28 cellular contexts compared by ENCODE assay signal in genomic region chr10:86569335-86569734, GRCh38.
"Had no signal": no experiment of that assay in that cellular context is flagged by ENCODE, and none has a peak within 500 bp of the region (broad histone marks: within the 10 kb centered on the region; RNA-seq: fewer than 3 reads in every experiment).

No MANE protein-coding gene starts in this region.

- H3K4me1 ChIP-seq: neural progenitor cell, parathyroid adenoma, prostate gland, right atrium auricular region, right lobe of liver, sigmoid colon, stomach, thyroid gland, tibial nerve, vagina had no signal

- DNase-seq: natural killer cell; occipital lobe; ovary; retina; right lobe of liver; sigmoid colon; small intestine; stimulated activated CD4-positive, alpha-beta T cell treated with anti-CD3 and anti-CD28 coated beads, Interleukin-15, amount 100 ng/mL, for 24 hours; stimulated activated CD4-positive, alpha-beta T cell treated with anti-CD3 and anti-CD28 coated beads, Interleukin-2, amount 100 ng/mL, for 24 hours; stimulated activated CD4-positive, alpha-beta T cell treated with anti-CD3 and anti-CD28 coated beads, Interleukin-2, amount 100 ng/mL, for 48 hours; stimulated activated CD4-positive, alpha-beta T cell treated with anti-CD3 and anti-CD28 coated beads, Interleukin-4, amount 100 ng/mL, for 24 hours; stimulated activated naive B cell treated with anti-CD40 and anti-IgM and Interleukin-4, amounts not matched to agents 10 μg/mL and 1 μg/mL and 100 μg/mL, for 72 hours; stimulated activated naive CD4-positive, alpha-beta T cell treated with Interleukin-2 at 50 U/mL for 16 hours; stomach; thyroid gland; trophoblast cell; upper lobe of left lung had no signal

- H3K4me3 Mint-ChIP-seq: natural killer cell; nephron; neural progenitor cell; stimulated activated effector memory CD8-positive, alpha-beta T cell treated with anti-CD3 and anti-CD28 coated beads, Interleukin-12 subunit alpha, Interleukin-12 subunit beta, amount 100 ng/mL, for 72 hours; stimulated activated naive B cell treated with anti-CD40 and anti-IgM and Interleukin-4, amounts not matched to agents 10 μg/mL and 1 μg/mL and 100 μg/mL, for 72 hours; stimulated activated naive CD8-positive, alpha-beta T cell treated with anti-CD3 and anti-CD28 coated beads, Interleukin-15, Interleukin-2, amounts not matched to agents 100 ng/mL and 50 ng/mL, for 24 hours had no signal

- H3K36me3 Mint-ChIP-seq: natural killer cell; neural progenitor cell; stimulated activated effector memory CD8-positive, alpha-beta T cell treated with anti-CD3 and anti-CD28 coated beads, Interleukin-12 subunit alpha, Interleukin-12 subunit beta, amount 100 ng/mL, for 72 hours; stimulated activated naive B cell treated with anti-CD40 and anti-IgM and Interleukin-4, amounts not matched to agents 10 μg/mL and 1 μg/mL and 100 μg/mL, for 72 hours had no signal

- ATAC-seq: natural killer cell; right lobe of liver; stimulated activated effector memory CD8-positive, alpha-beta T cell treated with anti-CD3 and anti-CD28 coated beads, Interleukin-12 subunit alpha, Interleukin-12 subunit beta, amount 100 ng/mL, for 72 hours; stimulated activated naive B cell treated with anti-CD40 and anti-IgM and Interleukin-4, amounts not matched to agents 10 μg/mL and 1 μg/mL and 100 μg/mL, for 72 hours had no signal

- FAIRE-seq: small intestine, urothelium cell line had no signal

- H3K4me1 Mint-ChIP-seq: natural killer cell; nephron; neural progenitor cell; stimulated activated naive B cell treated with anti-CD40 and anti-IgM and Interleukin-4, amounts not matched to agents 10 μg/mL and 1 μg/mL and 100 μg/mL, for 72 hours had no signal

- H3K27ac Mint-ChIP-seq: natural killer cell; nephron; neural progenitor cell; stimulated activated effector memory CD8-positive, alpha-beta T cell treated with anti-CD3 and anti-CD28 coated beads, Interleukin-12 subunit alpha, Interleukin-12 subunit beta, amount 100 ng/mL, for 72 hours; stimulated activated naive B cell treated with anti-CD40 and anti-IgM and Interleukin-4, amounts not matched to agents 10 μg/mL and 1 μg/mL and 100 μg/mL, for 72 hours; stimulated activated naive CD8-positive, alpha-beta T cell treated with anti-CD3 and anti-CD28 coated beads, Interleukin-15, Interleukin-2, amounts not matched to agents 100 ng/mL and 50 ng/mL, for 24 hours had no signal

- H3K4me2 ChIP-seq: neural progenitor cell had no signal

- H3K27ac ChIP-seq: neural progenitor cell, ovary, parathyroid adenoma, prostate gland, right atrium auricular region, right lobe of liver, sigmoid colon, stomach, thoracic aorta, thyroid gland, tibial nerve, upper lobe of left lung, vagina had no signal

- H3K79me2 ChIP-seq: parathyroid adenoma had no signal

- H3K4me3 ChIP-seq: neural progenitor cell, ovary, prostate gland, right atrium auricular region, right lobe of liver, sigmoid colon, stomach, thoracic aorta, thyroid gland, tibial nerve, upper lobe of left lung, vagina had no signal

- H3K36me3 ChIP-seq: neural progenitor cell, ovary, prostate gland, right atrium auricular region, right lobe of liver, sigmoid colon, stomach, thoracic aorta, thyroid gland, tibial nerve, upper lobe of left lung, vagina had no signal

- H3K9ac ChIP-seq: neural progenitor cell, parathyroid adenoma had no signal

- H3K27me3 ChIP-seq: neural progenitor cell, ovary, right atrium auricular region, right lobe of liver, sigmoid colon, stomach, thyroid gland, tibial nerve, upper lobe of left lung, vagina had no signal

- H3K9me3 ChIP-seq: ovary, prostate gland, right atrium auricular region, right lobe of liver, thyroid gland had no signal

- H3K27me3 Mint-ChIP-seq: stimulated activated naive CD8-positive, alpha-beta T cell treated with anti-CD3 and anti-CD28 coated beads, Interleukin-15, Interleukin-2, amounts not matched to agents 100 ng/mL and 50 ng/mL, for 24 hours had no signal

- H3K9me3 Mint-ChIP-seq: natural killer cell; stimulated activated effector memory CD8-positive, alpha-beta T cell treated with anti-CD3 and anti-CD28 coated beads, Interleukin-12 subunit alpha, Interleukin-12 subunit beta, amount 100 ng/mL, for 72 hours; stimulated activated naive CD8-positive, alpha-beta T cell treated with anti-CD3 and anti-CD28 coated beads, Interleukin-15, Interleukin-2, amounts not matched to agents 100 ng/mL and 50 ng/mL, for 24 hours had no signal

- H2AFZ ChIP-seq: neural progenitor cell, parathyroid adenoma had no signal
